ENCODE assay signal across 6 cellular contexts in the genomic region with DNA sequence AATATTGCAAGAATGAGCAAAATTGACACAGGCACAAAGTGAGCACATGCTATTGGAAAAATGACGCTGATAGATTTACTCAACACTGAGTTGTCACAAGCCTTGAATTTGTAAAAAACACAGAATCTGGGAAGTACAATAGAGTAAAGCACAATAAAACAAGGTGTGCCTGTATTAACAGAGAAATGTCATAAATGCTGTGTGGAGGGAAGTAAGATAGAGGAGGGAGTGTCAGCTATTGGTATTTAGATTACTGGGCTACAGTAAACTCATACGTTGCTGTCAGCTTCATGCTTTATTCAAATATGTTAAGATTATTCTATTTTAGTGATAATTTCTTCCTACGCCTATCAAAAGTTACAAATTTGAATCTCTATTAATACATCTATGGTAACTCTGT.
"Had no signal": no experiment of that assay in that cellular context is flagged by ENCODE, and none has a peak within 500 bp of the region (broad histone marks: within the 10 kb centered on the region; RNA-seq: fewer than 3 reads in every experiment).

No MANE protein-coding gene starts in this region.

- H3K4me1 ChIP-seq: HAP-1 had no signal

- H3K9me3 ChIP-seq: HAP-1 had no signal

- H3K4me3 ChIP-seq: GM23338, HAP-1 had no signal

- ATAC-seq: GM23338, HCT116, HepG2 had no signal

- DNase-seq: H7, HFFc6 had no signal

- H3K36me3 ChIP-seq: HAP-1 had no signal

- FAIRE-seq: HepG2 had no signal
